14 cellular contexts compared by ENCODE assay signal in the genomic region with DNA sequence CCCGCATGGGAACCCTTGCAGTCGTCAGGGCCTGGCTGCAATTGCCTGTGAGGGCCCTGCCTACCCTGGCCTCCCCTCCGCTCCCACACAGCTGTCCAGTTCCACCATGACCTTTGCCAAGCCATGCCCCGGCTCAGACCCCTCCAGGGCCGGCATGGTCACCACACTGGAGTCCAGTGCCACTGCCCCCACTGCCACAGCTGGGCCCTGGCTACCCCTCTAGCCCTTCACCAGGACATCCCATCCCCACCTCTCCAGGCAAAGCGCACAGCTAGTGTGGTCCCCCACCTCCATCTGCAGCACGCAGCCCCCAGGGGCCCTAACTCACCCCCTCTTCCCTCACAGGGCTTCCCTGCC.
DNase-seq lines count a peak whose midpoint lies in the region; ATAC-seq and TF ChIP-seq lines count a peak whose summit lies in the region.
"Had no signal": no experiment of that assay in that cellular context is flagged by ENCODE, and none has a peak within 500 bp of the region (broad histone marks: within the 10 kb centered on the region; RNA-seq: fewer than 3 reads in every experiment).

No MANE protein-coding gene starts in this region.

- no peak overlapping the region for H3K9ac ChIP-seq in neural progenitor cell

- DNase-seq in right atrium auricular region (ENCODE audit: low spot score): peak; percentile 44
- DNase-seq in Right ventricle myocardium superior: no peak
- DNase-seq in activated CD8-positive, alpha-beta memory T cell treated with anti-CD3 and anti-CD28 coated beads, Interleukin-2, amount 50 U/mL, for 48 hours: peak; percentile 43
- DNase-seq in left lobe of liver (ENCODE audit: low spot score): peak; percentile 26
- DNase-seq in upper lobe of left lung: peak in 1 of 2 donors; percentile 74
- no peak for DNase-seq in foreskin melanocyte
- no peak for DNase-seq in OCI-M1 (lab: John Stamatoyannopoulos, UW)
- DNase-seq in neural progenitor cell (ENCODE audit: low spot score): no peak
- DNase-seq: DMS 273 treated with DMSO at 0.1 percent for 48 hours, SW 1271 had no signal

- H3F3A ChIP-seq in neural progenitor cell (ENCODE audit: low read depth): no peaks in the 10 kb centered on the region

- no peak for ATAC-seq in Right ventricle myocardium superior (ENCODE audit: poor library complexity)
- ATAC-seq in left lobe of liver: no peak
- no peak for ATAC-seq in upper lobe of left lung (ENCODE audit: low FRiP score in 2 of 2)

- H4K20me1 ChIP-seq in neural progenitor cell (ENCODE audit: low read depth): no peaks in the 10 kb centered on the region

- no peaks in the 10 kb centered on the region for H3K79me2 ChIP-seq in neural progenitor cell (ENCODE audit: low read depth)

- 86 to 94% methylated on average over 5 of the region's 7 CpGs for WGBS in upper lobe of left lung, 2 donors

- TF ChIP-seq POLR2A in upper lobe of left lung (IDR thresholded peaks at IDR 0.05): no peak

- H3K9me3 ChIP-seq in right atrium auricular region (no peaks in the 10 kb centered on the region), upper lobe of left lung (no peaks in the 10 kb centered on the region), neural progenitor cell (ENCODE audit: low read depth) (no peaks in the 10 kb centered on the region)
- H3K9me3 ChIP-seq: pancreas, thoracic aorta had no signal

- H3K27me3 Mint-ChIP-seq in neural progenitor cell (ENCODE audit: insufficient read depth, low read depth): peaks cover 12% of the 10 kb centered on the region

- no peak overlapping the region for H3K27ac Mint-ChIP-seq in neural progenitor cell
- H3K27ac Mint-ChIP-seq: mesothelial cell of epicardium had no signal

- H3K36me3 ChIP-seq in right atrium auricular region (no peaks in the 10 kb centered on the region), upper lobe of left lung (no peaks in the 10 kb centered on the region), neural progenitor cell (no peaks in the 10 kb centered on the region)
- H3K36me3 ChIP-seq: pancreas, thoracic aorta had no signal

- TF ChIP-seq EP300 in upper lobe of left lung (IDR thresholded peaks at IDR 0.05): no peak

- peaks cover 0 to 12% of the 10 kb centered on the region in 2 donors for H3K4me1 ChIP-seq in right atrium auricular region
- peaks cover 0 to 8% (median 0%) of the 10 kb centered on the region in 4 donors for H3K4me1 ChIP-seq in upper lobe of left lung
- H3K4me1 ChIP-seq in neural progenitor cell: peaks cover 5% of the 10 kb centered on the region
- H3K4me1 ChIP-seq: pancreas had no signal

- H2AFZ ChIP-seq in neural progenitor cell (replicated peaks): no peak overlapping the region

- H3K4me1 Mint-ChIP-seq in neural progenitor cell: peaks cover 13% of the 10 kb centered on the region

- H3K36me3 Mint-ChIP-seq in neural progenitor cell: no peaks in the 10 kb centered on the region
- H3K36me3 Mint-ChIP-seq: mesothelial cell of epicardium had no signal

- no peak overlapping the region for H3K4me3 Mint-ChIP-seq in neural progenitor cell
- H3K4me3 Mint-ChIP-seq: activated T-cell treated with anti-CD3 and anti-CD28 coated beads, Interleukin-2, amount 50 U/mL, for 4 hours; mesothelial cell of epicardium had no signal

- no peaks in the 10 kb centered on the region for H3K9me3 Mint-ChIP-seq in neural progenitor cell
- H3K9me3 Mint-ChIP-seq: activated T-cell treated with anti-CD3 and anti-CD28 coated beads, Interleukin-2, amount 50 U/mL, for 4 hours; mesothelial cell of epicardium had no signal

- TF ChIP-seq CTCF in right atrium auricular region (IDR thresholded peaks at IDR 0.05): no peak
- no peak for TF ChIP-seq CTCF in upper lobe of left lung (IDR thresholded peaks at IDR 0.05)
- no peak for TF ChIP-seq CTCF in neural progenitor cell (IDR thresholded peaks at IDR 0.05)

- H3K4me2 ChIP-seq in neural progenitor cell: no peak overlapping the region

- no peak overlapping the region for H3K4me3 ChIP-seq in right atrium auricular region
- peak overlapping the region in 3 of 4 donors; percentile 21 to 37 (median 26) for H3K4me3 ChIP-seq in upper lobe of left lung
- H3K4me3 ChIP-seq in neural progenitor cell: no peak overlapping the region
- H3K4me3 ChIP-seq: thoracic aorta had no signal

- H3K27me3 ChIP-seq in right atrium auricular region: no peaks in the 10 kb centered on the region
- no peaks in the 10 kb centered on the region for H3K27me3 ChIP-seq in upper lobe of left lung
- no peaks in the 10 kb centered on the region for H3K27me3 ChIP-seq in neural progenitor cell
- H3K27me3 ChIP-seq: pancreas had no signal

- intact Hi-C loops in Right ventricle myocardium superior (cut with DNase I): no loop called here

- H3K27ac ChIP-seq in right atrium auricular region (no peak overlapping the region), upper lobe of left lung (peak overlapping the region; percentile 39 to 74 (median 67)), neural progenitor cell (no peak overlapping the region)
- H3K27ac ChIP-seq: thoracic aorta had no signal

Comparison
In these comparisons a context has a peak if more than half of its experiments do, and no peak if none do; other contexts are left out.
1. DNase-seq: peak in right atrium auricular region (single experiment), activated CD8-positive, alpha-beta memory T cell treated with anti-CD3 and anti-CD28 coated beads, Interleukin-2, amount 50 U/mL, for 48 hours (single experiment) and left lobe of liver (single experiment); none in Right ventricle myocardium superior (single experiment), foreskin melanocyte (single experiment), OCI-M1 (single experiment) and neural progenitor cell (single experiment).
2. H3K27ac ChIP-seq: peak in upper lobe of left lung (4 of 4); none in right atrium auricular region (0 of 2) and neural progenitor cell (single experiment).
3. H3K4me3 ChIP-seq: peak in upper lobe of left lung (3 of 4); none in right atrium auricular region (0 of 2) and neural progenitor cell (single experiment).